In genomic region chr9:38274746-38275250, GRCh38 we compare ENCODE assay signal across 17 cellular contexts.
"Had no signal": no experiment of that assay in that cellular context is flagged by ENCODE, and none has a peak within 500 bp of the region (broad histone marks: within the 10 kb centered on the region; RNA-seq: fewer than 3 reads in every experiment).

No MANE protein-coding gene starts in this region.

- H3K27ac ChIP-seq: epithelial cell of prostate, foreskin keratinocyte, testis, upper lobe of right lung had no signal

- H3K27me3 ChIP-seq: testis, upper lobe of right lung had no signal

- DNase-seq: activated CD8-positive, alpha-beta T cell treated with anti-CD3 and anti-CD28 coated beads for 36 hours; activated naive CD4-positive, alpha-beta T cell; caudate nucleus; effector memory CD8-positive, alpha-beta T cell; foreskin keratinocyte; islet precursor cell; nucleus accumbens; stimulated activated CD4-positive, alpha-beta T cell treated with anti-CD3 and anti-CD28 coated beads, Interleukin-4, amount 100 ng/mL, for 1 hour; stimulated activated CD8-positive, alpha-beta memory T cell treated with anti-CD3 and anti-CD28 coated beads, Interleukin-4, amount 100 ng/mL, for 48 hours; stimulated activated naive CD8-positive, alpha-beta T cell treated with anti-CD3 and anti-CD28 coated beads, Interleukin-15, amount 100 ng/mL, for 72 hours; SW 1271; testis; upper lobe of right lung had no signal

- H3K4me3 ChIP-seq: testis, upper lobe of right lung had no signal

- H3K4me1 ChIP-seq: foreskin keratinocyte, testis, upper lobe of right lung had no signal

- ATAC-seq: activated CD8-positive, alpha-beta T cell treated with anti-CD3 and anti-CD28 coated beads for 36 hours; effector memory CD8-positive, alpha-beta T cell; foreskin keratinocyte; left lobe of liver; natural killer cell treated with Interleukin-12 subunit alpha and Interleukin-12 subunit beta and Interleukin-15 and Interleukin-18, amount 100 ng/mL, for 72 hours; sciatic nerve; stimulated activated naive CD8-positive, alpha-beta T cell treated with anti-CD3 and anti-CD28 coated beads, Interleukin-15, amount 100 ng/mL, for 72 hours; upper lobe of right lung had no signal

- H3K36me3 ChIP-seq: upper lobe of right lung had no signal

- H3K9me3 ChIP-seq: testis, upper lobe of right lung had no signal
